In genomic region chr22:39098026-39098425, GRCh38 we compare ENCODE assay signal across 13 cellular contexts. TPM values are rescaled to one million over a fixed set of nuclear protein-coding genes. Genes with fewer than 3 reads are reported as not detected.
DNase-seq lines count a peak whose midpoint lies in the region; ATAC-seq, FAIRE-seq and TF ChIP-seq lines count a peak whose summit lies in the region.
"Had no signal": no experiment of that assay in that cellular context is flagged by ENCODE, and none has a peak within 500 bp of the region (broad histone marks: within the 10 kb centered on the region; RNA-seq: fewer than 3 reads in every experiment).

No MANE protein-coding gene starts in this region.

- H3K4me1 Mint-ChIP-seq in stimulated activated naive CD8-positive, alpha-beta T cell treated with anti-CD3 and anti-CD28 coated beads, Interleukin-15, Interleukin-2, amounts not matched to agents 100 ng/mL and 50 ng/mL, for 24 hours (ENCODE audit: low read depth) = peaks cover 74% of the 10 kb centered on the region

- H4K20me1 ChIP-seq in keratinocyte (ENCODE audit: control insufficient read depth, extremely low read depth, insufficient read depth, low read length) = no peaks in the 10 kb centered on the region

- FAIRE-seq in keratinocyte (lab: Jason Lieb, UNC) = no peak

- H3K4me2 ChIP-seq in keratinocyte (ENCODE audit: control insufficient read depth, extremely low read depth, insufficient read depth, low read depth, low read length) = no peak overlapping the region
- H3K4me2 ChIP-seq: KMS-11 had no signal

- no peaks in the 10 kb centered on the region for H3K36me3 Mint-ChIP-seq in stimulated activated naive CD8-positive, alpha-beta T cell treated with anti-CD3 and anti-CD28 coated beads, Interleukin-15, Interleukin-2, amounts not matched to agents 100 ng/mL and 50 ng/mL, for 24 hours (ENCODE audit: low read depth)
- H3K36me3 Mint-ChIP-seq: CD14-positive monocyte had no signal

- H3K4me1 ChIP-seq in keratinocyte (ENCODE audit: control insufficient read depth, extremely low read depth, insufficient read depth, low read length) = peaks cover 21% of the 10 kb centered on the region
- peaks cover 7 to 34% of the 10 kb centered on the region in 2 donors for H3K4me1 ChIP-seq in left lung

- peak overlapping the region; percentile 1 for H2AFZ ChIP-seq in keratinocyte (ENCODE audit: control insufficient read depth, low read length)

- H3K27ac Mint-ChIP-seq in stimulated activated naive CD8-positive, alpha-beta T cell treated with anti-CD3 and anti-CD28 coated beads, Interleukin-15, Interleukin-2, amounts not matched to agents 100 ng/mL and 50 ng/mL, for 24 hours = peak overlapping the region; percentile 95

- H3K27me3 ChIP-seq in keratinocyte (ENCODE audit: control insufficient read depth, extremely low read depth, insufficient read depth, low read length) (no peaks in the 10 kb centered on the region), left lung (no peaks in the 10 kb centered on the region)
- H3K27me3 ChIP-seq: esophagus squamous epithelium had no signal

- no peaks in the 10 kb centered on the region for H3K9me3 Mint-ChIP-seq in stimulated activated naive CD8-positive, alpha-beta T cell treated with anti-CD3 and anti-CD28 coated beads, Interleukin-15, Interleukin-2, amounts not matched to agents 100 ng/mL and 50 ng/mL, for 24 hours
- H3K9me3 Mint-ChIP-seq: CD14-positive monocyte had no signal

- CTCF ChIA-PET in RWPE1 (lab: Yijun Ruan, JAX) = interaction anchor here (0.7 kb wide), 1 partner anchor 78 kb away, joined by 3 read pairs; no protein-coding TSS in a partner anchor

- H3K4me3 ChIP-seq in keratinocyte (ENCODE audit: control insufficient read depth in 2 of 3, extremely low read depth in 1 of 3, insufficient read depth in 2 of 3, low read depth in 1 of 3, low read length in 3 of 3) = no peak overlapping the region
- H3K4me3 ChIP-seq in left lung = no peak overlapping the region
- H3K4me3 ChIP-seq: lung had no signal

- H3K79me2 ChIP-seq in keratinocyte (ENCODE audit: control insufficient read depth, insufficient read depth, low read length) = no peaks in the 10 kb centered on the region

- H3K9me1 ChIP-seq in keratinocyte (ENCODE audit: control insufficient read depth, extremely low read depth, insufficient read depth, low read length) = no peaks in the 10 kb centered on the region

- TF ChIP-seq CTCF in RWPE1 (conservative IDR thresholded peaks at IDR 0.05; ENCODE audit: low read depth) = no peak
- TF ChIP-seq CTCF in keratinocyte (optimal IDR thresholded peaks at IDR 0.05 in 1 of 3, IDR thresholded peaks at IDR 0.05 in 1 of 3, conservative IDR thresholded peaks at IDR 0.05 in 1 of 3; ENCODE audit: extremely low read depth in 1 of 3, insufficient read depth in 2 of 3, low read length in 3 of 3) = no peak
- TF ChIP-seq CTCF in left lung (IDR thresholded peaks at IDR 0.05) = no peak

- DNase-seq in stimulated activated naive CD8-positive, alpha-beta T cell treated with anti-CD3 and anti-CD28 coated beads, Interleukin-15, Interleukin-2, amounts not matched to agents 100 U/mL and 50 U/mL, for 24 hours = no peak
- DNase-seq in RWPE1 (ENCODE audit: low spot score) (no peak), keratinocyte (ENCODE audit: low read depth, low spot score) (no peak), left lung (no peak), AG08396 (ENCODE audit: low spot score) (no peak), DMS53 treated with DMSO at 0.1 percent for 48 hours (lab: John Stamatoyannopoulos, UW; ENCODE audit: unreplicated experiment) (no peak), NCI-H345 treated with DMSO at 0.1 percent for 48 hours (lab: John Stamatoyannopoulos, UW; ENCODE audit: unreplicated experiment) (no peak)
- DNase-seq: esophagus squamous epithelium had no signal

- dilution Hi-C loops in keratinocyte (cut with MboI; ENCODE audit: extremely low pct_ligation_motif_present, low sequenced_read_pairs) = no loop called here

- no peaks in the 10 kb centered on the region for H3K27me3 Mint-ChIP-seq in stimulated activated naive CD8-positive, alpha-beta T cell treated with anti-CD3 and anti-CD28 coated beads, Interleukin-15, Interleukin-2, amounts not matched to agents 100 ng/mL and 50 ng/mL, for 24 hours

- POLR2A ChIA-PET in RWPE1 (lab: Yijun Ruan, JAX; ENCODE audit: low non-redundant PET) = no interaction called here

- H3K9me3 ChIP-seq in keratinocyte (ENCODE audit: control insufficient read depth, low read depth, low read length) = no peaks in the 10 kb centered on the region
- no peaks in the 10 kb centered on the region for H3K9me3 ChIP-seq in left lung
- H3K9me3 ChIP-seq: esophagus squamous epithelium had no signal

- H3K9ac ChIP-seq in keratinocyte (ENCODE audit: control insufficient read depth, extremely low read depth, insufficient read depth, low read length) = no peak overlapping the region
- H3K9ac ChIP-seq: KMS-11 had no signal

- peak overlapping the region; percentile 83 for H3K27ac ChIP-seq in RWPE1
- H3K27ac ChIP-seq in keratinocyte (ENCODE audit: control insufficient read depth, insufficient read depth, low read length) = peak overlapping the region; percentile 36
- H3K27ac ChIP-seq in left lung = peak overlapping the region in 1 of 2 donors; percentile 42
- H3K27ac ChIP-seq: KMS-11 had no signal

- ATAC-seq in stimulated activated naive CD8-positive, alpha-beta T cell treated with anti-CD3 and anti-CD28 coated beads, Interleukin-15, Interleukin-2, amounts not matched to agents 100 U/mL and 50 U/mL, for 24 hours = no peak
- ATAC-seq in left lung = no peak

- H3K36me3 ChIP-seq in keratinocyte (ENCODE audit: control insufficient read depth in 2 of 2, extremely low read depth in 1 of 2, insufficient read depth in 2 of 2, low read length in 2 of 2) (no peaks in the 10 kb centered on the region), left lung (no peaks in the 10 kb centered on the region)
- H3K36me3 ChIP-seq: esophagus squamous epithelium had no signal

- H3K4me3 Mint-ChIP-seq in stimulated activated naive CD8-positive, alpha-beta T cell treated with anti-CD3 and anti-CD28 coated beads, Interleukin-15, Interleukin-2, amounts not matched to agents 100 ng/mL and 50 ng/mL, for 24 hours = peak overlapping the region; percentile 81

- intact Hi-C loops in left lung (cut with DNase I) = no loop called here

RNA-seq across cellular contexts. Expression of gene APOBEC3H, which starts 1.0 kb away (rescaled TPM):
- 0.14 to 0.51 TPM (median 0.41 TPM) in 3 replicates for polyA plus RNA-seq in keratinocyte
- polyA plus RNA-seq in keratinocyte (2011; ENCODE audit: low read depth) = not detected
- polyA plus RNA-seq in keratinocyte (2011; cell fraction: cytosol; rRNA removed) = 0.12 and 0.41 TPM in 2 replicates
- 0.20 and 0.45 TPM in 2 replicates for polyA plus RNA-seq in keratinocyte (2011; cell fraction: nucleus; rRNA removed)
- 0.16 and 0.41 TPM in 2 replicates for polyA plus RNA-seq in keratinocyte (2012; ENCODE audit: low replicate concordance)
- polyA minus RNA-seq in keratinocyte = 0.63 to 0.90 TPM in 2 of 3 replicates, not detected in the other
- not detected for polyA minus RNA-seq in keratinocyte (2011; cell fraction: cytosol; rRNA and poly(A)+ RNA removed)
- polyA minus RNA-seq in keratinocyte (2011; cell fraction: nucleus; rRNA and poly(A)+ RNA removed) = not detected in 2 replicates
- total RNA-seq in left lung = 1 to 10 TPM in 1 of 2 donors, under 1 TPM in 1; 0.94 to 1.3 TPM
- total RNA-seq: lung, skeletal muscle tissue had no signal
- polyA plus RNA-seq: CD14-positive monocyte had no signal

RNA-seq across cellular contexts. Expression of gene APOBEC3G, which starts 21.0 kb away (rescaled TPM):
- 4.7 to 11.3 TPM (median 7.8 TPM) in 3 replicates for polyA plus RNA-seq in keratinocyte
- not detected for polyA plus RNA-seq in keratinocyte (2011; ENCODE audit: low read depth)
- polyA plus RNA-seq in keratinocyte (2011; cell fraction: cytosol; rRNA removed) = 4.3 and 5.0 TPM in 2 replicates
- 3.4 and 5.0 TPM in 2 replicates for polyA plus RNA-seq in keratinocyte (2011; cell fraction: nucleus; rRNA removed)
- polyA plus RNA-seq in keratinocyte (2012; ENCODE audit: low replicate concordance) = 0.16 and 8.3 TPM in 2 replicates
- polyA minus RNA-seq in keratinocyte = 5.4 to 6.9 TPM (median 6.2 TPM) in 3 replicates
- polyA minus RNA-seq in keratinocyte (2011; cell fraction: cytosol; rRNA and poly(A)+ RNA removed) = 2.5 TPM
- polyA minus RNA-seq in keratinocyte (2011; cell fraction: nucleus; rRNA and poly(A)+ RNA removed) = 1.6 TPM in 2 replicates
- 10 to 100 TPM in 1 of 2 donors, 1 to 10 TPM in 1; 8.2 to 15.7 TPM for total RNA-seq in left lung

RNA-seq across cellular contexts. Expression of gene CBX7, which starts 54.5 kb away (rescaled TPM):
- 1.2 to 1.6 TPM (median 1.3 TPM) in 3 replicates for polyA plus RNA-seq in keratinocyte
- polyA plus RNA-seq in keratinocyte (2011; ENCODE audit: low read depth) = 2.0 TPM
- polyA plus RNA-seq in keratinocyte (2011; cell fraction: cytosol; rRNA removed) = 0.55 and 1.0 TPM in 2 replicates
- polyA plus RNA-seq in keratinocyte (2011; cell fraction: nucleus; rRNA removed) = 3.5 and 4.3 TPM in 2 replicates
- polyA plus RNA-seq in keratinocyte (2012; ENCODE audit: low replicate concordance) = 1.2 and 2.4 TPM in 2 replicates
- 1.0 to 2.1 TPM (median 1.3 TPM) in 3 replicates for polyA minus RNA-seq in keratinocyte
- 3.3 TPM for polyA minus RNA-seq in keratinocyte (2011; cell fraction: cytosol; rRNA and poly(A)+ RNA removed)
- polyA minus RNA-seq in keratinocyte (2011; cell fraction: nucleus; rRNA and poly(A)+ RNA removed) = 1.3 and 2.2 TPM in 2 replicates
- total RNA-seq in left lung = 10 to 100 TPM; 17.1 to 17.7 TPM

RNA-seq across cellular contexts. Expression of gene APOBEC3F, which starts 57.4 kb away (rescaled TPM):
- 6.9 to 9.8 TPM (median 7.9 TPM) in 3 replicates for polyA plus RNA-seq in keratinocyte
- 1.9 TPM for polyA plus RNA-seq in keratinocyte (2011; ENCODE audit: low read depth)
- polyA plus RNA-seq in keratinocyte (2011; cell fraction: cytosol; rRNA removed) = 6.3 and 7.3 TPM in 2 replicates
- polyA plus RNA-seq in keratinocyte (2011; cell fraction: nucleus; rRNA removed) = 6.3 and 7.2 TPM in 2 replicates
- polyA plus RNA-seq in keratinocyte (2012; ENCODE audit: low replicate concordance) = 1.1 and 11.8 TPM in 2 replicates
- polyA minus RNA-seq in keratinocyte = 6.1 to 12.0 TPM (median 6.3 TPM) in 3 replicates
- polyA minus RNA-seq in keratinocyte (2011; cell fraction: cytosol; rRNA and poly(A)+ RNA removed) = 1.5 TPM
- polyA minus RNA-seq in keratinocyte (2011; cell fraction: nucleus; rRNA and poly(A)+ RNA removed) = 3.9 and 6.8 TPM in 2 replicates
- total RNA-seq in left lung = 10 to 100 TPM; 11.2 to 12.4 TPM
